ENCODE assay signal across 9 cellular contexts in genomic region chr21:30779269-30779668, GRCh38. TPM values are rescaled to one million over a fixed set of nuclear protein-coding genes. Genes with fewer than 3 reads are reported as not detected.
"Had no signal": no experiment of that assay in that cellular context is flagged by ENCODE, and none has a peak within 500 bp of the region (broad histone marks: within the 10 kb centered on the region; RNA-seq: fewer than 3 reads in every experiment).

No MANE protein-coding gene starts in this region.

- H3K4me3 ChIP-seq: K562 had no signal

- DNase-seq: IMR-90, KG1 had no signal

- H3K4me3 Mint-ChIP-seq: IgD-negative memory B cell had no signal

- ATAC-seq: HepG2, K562 had no signal

- FAIRE-seq: HepG2, HTR-8/SVneo, K562 had no signal

- H3K4me1 Mint-ChIP-seq: IgD-negative memory B cell had no signal

- H3K27me3 Mint-ChIP-seq: IgD-negative memory B cell had no signal

- H3K27ac Mint-ChIP-seq: IgD-negative memory B cell had no signal

- H3K27ac ChIP-seq: HL-60 had no signal

RNA-seq across cellular contexts. Expression of gene KRTAP21-1, which starts 24.0 kb away (rescaled TPM):
- total RNA-seq: HepG2, HT-29, HT1080, IMR-90, K562 had no signal
- polyA plus RNA-seq: HepG2, IgD-negative memory B cell, IMR-90, K562 had no signal

RNA-seq across cellular contexts. Expression of gene KRTAP21-2, which starts 32.2 kb away (rescaled TPM):
- total RNA-seq: HepG2, HT-29, HT1080, IMR-90, K562 had no signal
- polyA plus RNA-seq: HepG2, IgD-negative memory B cell, IMR-90, K562 had no signal

RNA-seq across cellular contexts. Expression of gene KRTAP8-1, which starts 33.8 kb away (rescaled TPM):
- total RNA-seq: HepG2, HT-29, HT1080, IMR-90, K562 had no signal
- polyA plus RNA-seq: HepG2, IgD-negative memory B cell, IMR-90, K562 had no signal

RNA-seq across cellular contexts. Expression of gene KRTAP7-1, which starts 50.3 kb away (rescaled TPM):
- total RNA-seq: HepG2, HT-29, HT1080, IMR-90, K562 had no signal
- polyA plus RNA-seq: HepG2, IgD-negative memory B cell, IMR-90, K562 had no signal
